In genomic region chr7:76020031-76020714, GRCh38 we compare ENCODE assay signal across 8 cellular contexts. TPM values are rescaled to one million over a fixed set of nuclear protein-coding genes. Genes with fewer than 3 reads are reported as not detected.
A peak's percentile ranks its signal among the peaks of the same experiment; 100 is the strongest.
DNase-seq lines count a peak whose midpoint lies in the region; ATAC-seq, FAIRE-seq and TF ChIP-seq lines count a peak whose summit lies in the region.

No MANE protein-coding gene starts in this region.

- no peak overlapping the region for H3K4me3 Mint-ChIP-seq in activated CD8-positive, alpha-beta memory T cell treated with anti-CD3 and anti-CD28 coated beads, Interleukin-2, amount 10 ng/mL, durations not matched to agents 7 days and 5 days

- TF ChIP-seq POLR2A in H54 (IDR thresholded peaks at IDR 0.05; ENCODE audit: low read depth, low read length), result no peak

- H3K36me3 Mint-ChIP-seq in activated CD8-positive, alpha-beta memory T cell treated with anti-CD3 and anti-CD28 coated beads, Interleukin-2, amount 10 ng/mL, durations not matched to agents 7 days and 5 days, result peaks cover 30% of the 10 kb centered on the region

- peaks cover 3% of the 10 kb centered on the region; the same call in 1 of the 2 replicates for H3K36me3 ChIP-seq in BE2C

- H3K9me3 ChIP-seq in BE2C, result no peaks in the 10 kb centered on the region

- CTCF ChIA-PET in activated CD8-positive, alpha-beta memory T cell treated with anti-CD3 and anti-CD28 coated beads, Interleukin-2, amount 10 ng/mL, durations not matched to agents 7 days and 5 days (lab: Charles Lee), result interaction anchor here (0.6 to 5.4 kb wide), 35 partner anchors 9 to 365 kb away, joined by 3 to 75 read pairs (median 5); partner anchors contain the start of genes MDH2, POR, RHBDD2 and STYXL1

- no peaks in the 10 kb centered on the region for H3K27me3 Mint-ChIP-seq in activated CD8-positive, alpha-beta memory T cell treated with anti-CD3 and anti-CD28 coated beads, Interleukin-2, amount 10 ng/mL, durations not matched to agents 7 days and 5 days

- no peak for FAIRE-seq in H54 (lab: Jason Lieb, UNC)

- H3K4me3 ChIP-seq in BE2C (ENCODE audit: low read depth, low read length) (no peak overlapping the region), epithelial cell of esophagus (ENCODE audit: low read length) (no peak overlapping the region)

- H3K27ac Mint-ChIP-seq in activated CD8-positive, alpha-beta memory T cell treated with anti-CD3 and anti-CD28 coated beads, Interleukin-2, amount 10 ng/mL, durations not matched to agents 7 days and 5 days, result peak overlapping the region; percentile 79

- no peaks in the 10 kb centered on the region for H3K4me1 ChIP-seq in BE2C

- H3K27me3 ChIP-seq in BE2C, result no peaks in the 10 kb centered on the region

- DNase-seq in BE2C (peak; percentile 78), H54 (ENCODE audit: insufficient read length, low spot score) (peak; percentile 75), NCI-H774 (lab: John Stamatoyannopoulos, UW) (peak; percentile 45), epithelial cell of esophagus (ENCODE audit: low read depth) (peak; percentile 71), myocyte (ENCODE audit: low read depth) (peak; percentile 86)
- DNase-seq in activated CD8-positive, alpha-beta memory T cell treated with anti-CD3 and anti-CD28 coated beads, Interleukin-2, amount 10 ng/mL, durations not matched to agents 7 days and 5 days, result peak; percentile 79
- DNase-seq in stimulated activated CD8-positive, alpha-beta memory T cell treated with anti-CD3 and anti-CD28 coated beads, Interleukin-7, amount 100 ng/mL, for 4 hours (ENCODE audit: low read depth in 2 of 2), result peak; percentile 29 to 35

- peaks cover 21% of the 10 kb centered on the region for H3K4me1 Mint-ChIP-seq in activated CD8-positive, alpha-beta memory T cell treated with anti-CD3 and anti-CD28 coated beads, Interleukin-2, amount 10 ng/mL, durations not matched to agents 7 days and 5 days

- ATAC-seq in activated CD8-positive, alpha-beta memory T cell treated with anti-CD3 and anti-CD28 coated beads, Interleukin-2, amount 10 ng/mL, durations not matched to agents 7 days and 5 days, result peak; percentile 85
- ATAC-seq in HG02610 (IDR thresholded peaks at IDR 0.05; ENCODE audit: unreplicated experiment), result no peak

- no peaks in the 10 kb centered on the region for H3K9me3 Mint-ChIP-seq in activated CD8-positive, alpha-beta memory T cell treated with anti-CD3 and anti-CD28 coated beads, Interleukin-2, amount 10 ng/mL, durations not matched to agents 7 days and 5 days (ENCODE audit: low read depth)

- TF ChIP-seq CTCF in BE2C (IDR thresholded peaks at IDR 0.05; ENCODE audit: low read depth, low read length), result peak; percentile 93
- TF ChIP-seq CTCF in epithelial cell of esophagus (IDR thresholded peaks at IDR 0.05; ENCODE audit: insufficient read depth, low read depth, low read length, missing control alignments), result peak; percentile 87

RNA-seq across cellular contexts. Expression of gene TMEM120A, which starts 25.8 kb away (rescaled TPM):
- polyA plus RNA-seq in BE2C (2012; ENCODE audit: insufficient read depth, insufficient read length, low read depth), result 24.0 TPM
- total RNA-seq in activated CD8-positive, alpha-beta memory T cell treated with anti-CD3 and anti-CD28 coated beads, Interleukin-2, amount 10 ng/mL, durations not matched to agents 7 days and 5 days, result 10 to 100 TPM; 25.4 to 27.0 TPM
- 110 and 115 TPM in 2 replicates for total RNA-seq in myocyte
- polyA plus RNA-seq in myocyte (2012), result 116 TPM

RNA-seq across cellular contexts. Expression of gene STYXL1, which starts 27.6 kb away (rescaled TPM):
- polyA plus RNA-seq in BE2C (2012; ENCODE audit: insufficient read depth, insufficient read length, low read depth), result 60.6 TPM
- 10 to 100 TPM; 42.6 to 43.6 TPM for total RNA-seq in activated CD8-positive, alpha-beta memory T cell treated with anti-CD3 and anti-CD28 coated beads, Interleukin-2, amount 10 ng/mL, durations not matched to agents 7 days and 5 days
- 49.8 and 51.7 TPM in 2 replicates for total RNA-seq in myocyte
- 52.0 TPM for polyA plus RNA-seq in myocyte (2012)

RNA-seq across cellular contexts. Expression of gene MDH2, which starts 27.7 kb away (rescaled TPM):
- 1,053 TPM for polyA plus RNA-seq in BE2C (2012; ENCODE audit: insufficient read depth, insufficient read length, low read depth)
- 100 to 1,000 TPM; 186 to 230 TPM for total RNA-seq in activated CD8-positive, alpha-beta memory T cell treated with anti-CD3 and anti-CD28 coated beads, Interleukin-2, amount 10 ng/mL, durations not matched to agents 7 days and 5 days
- total RNA-seq in myocyte, result 116 and 130 TPM in 2 replicates
- polyA plus RNA-seq in myocyte (2012), result 222 TPM

Comparison
In these comparisons a context has a peak if more than half of its experiments do, and no peak if none do; other contexts are left out.
1. DNase-seq: peak in every context shown above with its lines; median percentile 86 in myocyte; 79 in activated CD8-positive, alpha-beta memory T cell treated with anti-CD3 and anti-CD28 coated beads, Interleukin-2, amount 10 ng/mL, durations not matched to agents 7 days and 5 days; 78 in BE2C; 75 in H54; 71 in epithelial cell of esophagus; 45 in NCI-H774; 32 in stimulated activated CD8-positive, alpha-beta memory T cell treated with anti-CD3 and anti-CD28 coated beads, Interleukin-7, amount 100 ng/mL, for 4 hours.